Comparison of ENCODE assay signal across 29 cellular contexts in the genomic region with DNA sequence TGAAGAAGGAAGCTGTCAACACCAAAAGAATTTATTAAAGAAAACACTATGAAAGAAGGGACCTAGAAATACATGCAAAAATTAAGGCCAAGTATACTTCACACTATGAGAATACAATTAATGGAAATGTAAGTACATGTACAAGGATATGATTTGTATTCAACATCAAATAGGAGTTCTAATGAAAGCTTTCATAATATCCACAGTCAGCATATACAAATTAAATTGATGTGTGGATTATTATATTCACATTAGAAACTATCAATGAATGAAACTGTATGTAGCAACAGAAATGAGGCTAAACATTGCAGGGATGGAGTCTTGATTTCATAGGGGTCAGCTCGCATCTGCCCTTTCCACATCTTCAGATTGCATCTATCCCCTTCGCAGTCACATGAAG.
"Had no signal": no experiment of that assay in that cellular context is flagged by ENCODE, and none has a peak within 500 bp of the region (broad histone marks: within the 10 kb centered on the region; RNA-seq: fewer than 3 reads in every experiment).

No MANE protein-coding gene starts in this region.

- DNase-seq: natural killer cell; occipital lobe; ovary; posterior cingulate gyrus; psoas muscle; right cardiac atrium; spleen; stimulated activated CD4-positive, alpha-beta T cell treated with anti-CD3 and anti-CD28 coated beads, Interleukin-12 subunit alpha, Interleukin-12 subunit beta, amount 100 ng/mL, for 4 hours; stimulated activated CD4-positive, alpha-beta T cell treated with anti-CD3 and anti-CD28 coated beads, Interleukin-1b, Interleukin-23, amount 100 ng/mL, for 48 hours; stimulated activated CD4-positive, alpha-beta T cell treated with anti-CD3 and anti-CD28 coated beads, Interleukin-4, amount 100 ng/mL, for 1 hour; stimulated activated CD4-positive, alpha-beta T cell treated with anti-CD3 and anti-CD28 coated beads, Interleukin-4, amount 100 ng/mL, for 4 hours; stimulated activated CD8-positive, alpha-beta memory T cell treated with anti-CD3 and anti-CD28 coated beads, Interleukin-4, amount 100 ng/mL, for 48 hours; stimulated activated naive CD4-positive, alpha-beta T cell; stimulated activated naive CD8-positive, alpha-beta T cell treated with anti-CD3 and anti-CD28 coated beads, Interleukin-15, amount 100 ng/mL, for 72 hours; stimulated activated naive CD8-positive, alpha-beta T cell treated with anti-CD3 and anti-CD28 coated beads, Interleukin-15, Interleukin-2, amounts not matched to agents 100 U/mL and 50 U/mL, for 24 hours; substantia nigra; thyroid gland; upper lobe of left lung had no signal

- ATAC-seq: natural killer cell; psoas muscle; right cardiac atrium; sciatic nerve; stimulated activated memory B cell treated with anti-CD40 and anti-IgM and Interleukin-4, amounts not matched to agents 10 μg/mL and 1 μg/mL and 100 μg/mL, for 72 hours; stimulated activated naive CD8-positive, alpha-beta T cell treated with anti-CD3 and anti-CD28 coated beads, Interleukin-15, amount 100 ng/mL, for 72 hours; stimulated activated naive CD8-positive, alpha-beta T cell treated with anti-CD3 and anti-CD28 coated beads, Interleukin-15, Interleukin-2, amounts not matched to agents 100 U/mL and 50 U/mL, for 24 hours had no signal

- H3K4me1 ChIP-seq: parathyroid adenoma, psoas muscle, spleen, thyroid gland, tibial nerve, upper lobe of left lung, vagina had no signal

- H3K9ac ChIP-seq: neural progenitor cell, parathyroid adenoma had no signal

- H3K4me2 ChIP-seq: neural progenitor cell, smooth muscle cell had no signal

- H3K4me3 ChIP-seq: neural progenitor cell, ovary, psoas muscle, skin epidermis, smooth muscle cell, spleen, suprapubic skin, thoracic aorta, thyroid gland, tibial nerve, upper lobe of left lung, vagina had no signal

- H3K79me2 ChIP-seq: parathyroid adenoma had no signal

- H3K9me3 ChIP-seq: ovary, psoas muscle, spleen, suprapubic skin, thoracic aorta, thyroid gland, tibial nerve, upper lobe of left lung, vagina had no signal

- H3K36me3 ChIP-seq: neural progenitor cell, ovary, spleen, suprapubic skin, thoracic aorta, thyroid gland, tibial nerve, upper lobe of left lung, vagina had no signal

- H3K27ac ChIP-seq: neural progenitor cell, ovary, parathyroid adenoma, psoas muscle, skin epidermis, spleen, suprapubic skin, thoracic aorta, thyroid gland, tibial nerve, upper lobe of left lung, vagina had no signal

- FAIRE-seq: urothelium cell line had no signal

- H3K27me3 ChIP-seq: neural progenitor cell, ovary, spleen, suprapubic skin, thyroid gland, tibial nerve, upper lobe of left lung, vagina had no signal

- H2AFZ ChIP-seq: neural progenitor cell, parathyroid adenoma had no signal
